In genomic region chr5:107402881-107403280, GRCh38 we compare ENCODE assay signal across 16 cellular contexts.
DNase-seq lines count a peak whose midpoint lies in the region; ATAC-seq and TF ChIP-seq lines count a peak whose summit lies in the region.
"Had no signal": no experiment of that assay in that cellular context is flagged by ENCODE, and none has a peak within 500 bp of the region (broad histone marks: within the 10 kb centered on the region; RNA-seq: fewer than 3 reads in every experiment).

No MANE protein-coding gene starts in this region.

- H2BK12ac ChIP-seq in mesenchymal stem cell (ENCODE audit: low read length in 2 of 2) = no peak overlapping the region

- H4K91ac ChIP-seq in mesenchymal stem cell (ENCODE audit: low read length) = no peak overlapping the region

- TF ChIP-seq CTCF in brain (conservative IDR thresholded peaks at IDR 0.05) = no peak
- no peak for TF ChIP-seq CTCF in Peyer's patch (IDR thresholded peaks at IDR 0.05)
- no peak for TF ChIP-seq CTCF in transverse colon (IDR thresholded peaks at IDR 0.05)

- H2AK5ac ChIP-seq in mesenchymal stem cell (ENCODE audit: low read length, severe bottlenecking) = no peak overlapping the region

- H2AFZ ChIP-seq in mesenchymal stem cell (ENCODE audit: low read depth, low read length) = no peak overlapping the region

- H3K27me3 ChIP-seq in mesenchymal stem cell (ENCODE audit: control insufficient read depth in 1 of 2, insufficient read depth in 1 of 2, low read length in 2 of 2) = no peaks in the 10 kb centered on the region
- H3K27me3 ChIP-seq in Peyer's patch = no peaks in the 10 kb centered on the region
- H3K27me3 ChIP-seq in transverse colon = no peaks in the 10 kb centered on the region
- H3K27me3 ChIP-seq: gastroesophageal sphincter, tibial artery had no signal

- H3K27ac ChIP-seq in mesenchymal stem cell (ENCODE audit: low read length, poor library complexity, severe bottlenecking) (peak overlapping the region; percentile 30), Peyer's patch (no peak overlapping the region), transverse colon (no peak overlapping the region)
- H3K27ac ChIP-seq: gastroesophageal sphincter, psoas muscle, tibial artery had no signal

- no peaks in the 10 kb centered on the region for H3K36me3 ChIP-seq in mesenchymal stem cell (ENCODE audit: control insufficient read depth in 1 of 2, insufficient read depth in 2 of 2, low read depth in 1 of 2, low read length in 2 of 2)
- H3K36me3 ChIP-seq in Peyer's patch = no peaks in the 10 kb centered on the region
- H3K36me3 ChIP-seq in transverse colon = no peaks in the 10 kb centered on the region
- H3K36me3 ChIP-seq: gastroesophageal sphincter, tibial artery had no signal

- H3K4me1 Mint-ChIP-seq in brain = peaks cover 51% of the 10 kb centered on the region

- ATAC-seq in HG03457 (IDR thresholded peaks at IDR 0.05; ENCODE audit: unreplicated experiment) = no peak
- ATAC-seq: gastroesophageal sphincter had no signal

- H3K9ac ChIP-seq in mesenchymal stem cell (ENCODE audit: low read length) = peak overlapping the region; percentile 13

- WGBS in mesenchymal stem cell = 91% methylated on average over 5 of the region's 7 CpGs
- 73 to 76% methylated on average over 3 to 7 of the region's 7 CpGs for WGBS in transverse colon (ENCODE audit: low coverage in 1 of 2), 2 donors

- H3K9me3 Mint-ChIP-seq in brain = no peaks in the 10 kb centered on the region

- peaks cover 19% of the 10 kb centered on the region for H3K79me1 ChIP-seq in mesenchymal stem cell (replicated peaks; ENCODE audit: low read length, poor library complexity, severe bottlenecking)

- H3K18ac ChIP-seq in mesenchymal stem cell (ENCODE audit: low read depth in 1 of 2, low read length in 2 of 2) = no peak overlapping the region

- H3K36me3 Mint-ChIP-seq in brain = no peaks in the 10 kb centered on the region

- DNase-seq in DMS 273 (lab: John Stamatoyannopoulos, UW; ENCODE audit: unreplicated experiment) (peak; percentile 96), NCI-H2081 treated with DMSO at 0.1 percent for 48 hours (lab: John Stamatoyannopoulos, UW) (peak; percentile 43), mesenchymal stem cell (no peak), AG08395 (ENCODE audit: low spot score) (no peak), Peyer's patch (no peak), transverse colon (no peak)
- DNase-seq: activated CD4-positive, alpha-beta T cell treated with anti-CD3 and anti-CD28 coated beads, Interleukin-2, amount 50 U/mL, for 4 hours; activated naive CD4-positive, alpha-beta T cell treated with Interleukin-2 at 50 U/mL for 16 hours; AML-193; IMR-90; NCI-H226; psoas muscle; tibial artery had no signal

- H3K4me3 ChIP-seq in mesenchymal stem cell (ENCODE audit: insufficient read depth in 1 of 2, low read depth in 1 of 2, low read length in 2 of 2) (no peak overlapping the region), Peyer's patch (no peak overlapping the region), transverse colon (no peak overlapping the region)
- H3K4me3 ChIP-seq: gastroesophageal sphincter, psoas muscle, tibial artery had no signal

- no peak overlapping the region for H3K14ac ChIP-seq in mesenchymal stem cell (ENCODE audit: low read length in 2 of 2)

- no peaks in the 10 kb centered on the region for H3K9me3 ChIP-seq in mesenchymal stem cell (ENCODE audit: control insufficient read depth, low read length)
- no peaks in the 10 kb centered on the region for H3K9me3 ChIP-seq in Peyer's patch
- H3K9me3 ChIP-seq in transverse colon = no peaks in the 10 kb centered on the region
- H3K9me3 ChIP-seq: gastroesophageal sphincter, psoas muscle, tibial artery had no signal

- no peak overlapping the region for H3K23ac ChIP-seq in mesenchymal stem cell (ENCODE audit: low read length in 2 of 2)

- no peak overlapping the region for H2BK5ac ChIP-seq in mesenchymal stem cell (ENCODE audit: low read depth, low read length, poor library complexity, severe bottlenecking)

- H3K27me3 Mint-ChIP-seq in brain = peaks cover 3% of the 10 kb centered on the region

- H2BK120ac ChIP-seq in mesenchymal stem cell (ENCODE audit: low read depth, low read length) = no peak overlapping the region

- no peak for TF ChIP-seq EP300 in transverse colon (IDR thresholded peaks at IDR 0.05; ENCODE audit: low read depth)

- peak overlapping the region; percentile 51 to 93 (median 79) for H3K27ac Mint-ChIP-seq in brain

- no peak for TF ChIP-seq POLR2A in Peyer's patch (IDR thresholded peaks at IDR 0.05)
- TF ChIP-seq POLR2A in transverse colon (IDR thresholded peaks at IDR 0.05) = no peak

- H3K4me1 ChIP-seq in mesenchymal stem cell (ENCODE audit: control insufficient read depth, insufficient read depth, low read depth, low read length) (peaks cover 2% of the 10 kb centered on the region), Peyer's patch (no peaks in the 10 kb centered on the region), transverse colon (peaks cover 0 to 7% (median 0%) of the 10 kb centered on the region in 4 donors)
- H3K4me1 ChIP-seq: gastroesophageal sphincter had no signal

- H3K4me3 Mint-ChIP-seq in brain = peak overlapping the region; percentile 27 to 63 (median 53)

- no peak overlapping the region for H3K4ac ChIP-seq in mesenchymal stem cell (ENCODE audit: low read depth in 1 of 2, low read length in 2 of 2)

- in situ Hi-C loops in transverse colon (cut with MboI; ENCODE audit: low pct_ligation_motif_present in 1 of 4, low pct_unique_long_range_greater_than_20kb in 1 of 4, low sequenced_read_pairs in 3 of 4) = no loop called here

- H3K4me2 ChIP-seq in mesenchymal stem cell (ENCODE audit: low read length, poor library complexity, severe bottlenecking) = no peak overlapping the region

- no peak overlapping the region for H4K8ac ChIP-seq in mesenchymal stem cell (ENCODE audit: low read length)

- intact Hi-C loops in transverse colon (cut with DNase I; ENCODE audit: low total_unique reads) = loop anchor here (2.0 kb wide), 1 partner anchor 30 kb away; no protein-coding TSS in a partner anchor

- no peak overlapping the region for H2BK15ac ChIP-seq in mesenchymal stem cell (ENCODE audit: low read depth, poor library complexity, severe bottlenecking)

Comparison
In these comparisons a context has a peak if more than half of its experiments do, and no peak if none do; other contexts are left out.
1. DNase-seq: peak in DMS 273 (single experiment) and NCI-H2081 treated with DMSO at 0.1 percent for 48 hours (single experiment); none in mesenchymal stem cell (single experiment), AG08395 (single experiment), Peyer's patch (0 of 3) and transverse colon (single experiment).